ENCODE assay signal across 13 cellular contexts in the genomic region with DNA sequence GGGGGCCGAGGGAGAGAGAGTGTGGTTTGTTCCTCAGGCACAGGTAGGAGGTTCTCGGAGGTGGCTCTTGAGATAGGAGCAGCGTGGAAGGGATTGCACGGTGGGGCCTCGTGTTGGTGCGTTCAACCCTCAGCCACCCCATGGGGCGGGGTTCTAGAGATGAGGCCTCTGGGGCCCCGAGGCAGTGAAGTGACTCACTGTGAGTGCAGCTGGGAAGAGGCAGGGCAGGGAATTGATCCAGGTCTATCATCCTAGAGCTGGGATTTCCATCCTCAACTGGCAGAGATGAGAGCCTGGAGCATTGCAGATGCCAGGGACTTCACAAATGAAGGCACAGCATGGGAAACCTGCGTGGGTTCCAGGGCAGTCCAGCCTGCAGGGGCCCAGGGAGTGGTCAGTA. TPM values are rescaled to one million over a fixed set of nuclear protein-coding genes. Genes with fewer than 3 reads are reported as not detected.
A peak's percentile ranks its signal among the peaks of the same experiment; 100 is the strongest.
DNase-seq lines count a peak whose midpoint lies in the region; ATAC-seq, FAIRE-seq and TF ChIP-seq lines count a peak whose summit lies in the region.
"Had no signal": no experiment of that assay in that cellular context is flagged by ENCODE, and none has a peak within 500 bp of the region (broad histone marks: within the 10 kb centered on the region; RNA-seq: fewer than 3 reads in every experiment).

No MANE protein-coding gene starts in this region.

- no peaks in the 10 kb centered on the region for H3K36me3 ChIP-seq in ACC112 (ENCODE audit: insufficient read depth, low read length)
- H3K36me3 ChIP-seq in keratinocyte (ENCODE audit: control insufficient read depth in 2 of 2, extremely low read depth in 1 of 2, insufficient read depth in 2 of 2, low read length in 2 of 2), result no peaks in the 10 kb centered on the region
- no peaks in the 10 kb centered on the region for H3K36me3 ChIP-seq in upper lobe of right lung

- H3K9ac ChIP-seq in keratinocyte (ENCODE audit: control insufficient read depth, extremely low read depth, insufficient read depth, low read length), result no peak overlapping the region

- no peaks in the 10 kb centered on the region for H3K27me3 ChIP-seq in ACC112 (ENCODE audit: insufficient read depth, low read length)
- no peaks in the 10 kb centered on the region for H3K27me3 ChIP-seq in keratinocyte (ENCODE audit: control insufficient read depth, extremely low read depth, insufficient read depth, low read length)
- H3K27me3 ChIP-seq in upper lobe of right lung, result no peaks in the 10 kb centered on the region

- 0 out of 2 replicates have a peak overlapping the region, but pooled peaks have one; percentile 36 for H3K27ac ChIP-seq in ACC112 (ENCODE audit: low read depth, low read length)
- H3K27ac ChIP-seq in keratinocyte (ENCODE audit: control insufficient read depth, insufficient read depth, low read length), result peak overlapping the region; percentile 6
- H3K27ac ChIP-seq in upper lobe of right lung, result no peak overlapping the region

- FAIRE-seq in keratinocyte (lab: Jason Lieb, UNC), result peak; percentile 90

- H3K9me3 Mint-ChIP-seq in brain, result no peaks in the 10 kb centered on the region
- H3K9me3 Mint-ChIP-seq: activated CD4-positive, alpha-beta memory T cell treated with anti-CD3 and anti-CD28 coated beads for 36 hours; effector memory CD8-positive, alpha-beta T cell had no signal

- H3K4me1 Mint-ChIP-seq in brain, result peaks cover 14% of the 10 kb centered on the region

- ATAC-seq in HG02642 (IDR thresholded peaks at IDR 0.05; ENCODE audit: poor library complexity, unreplicated experiment), result no peak
- ATAC-seq in GM18867 (IDR thresholded peaks at IDR 0.05; ENCODE audit: unreplicated experiment), result no peak
- ATAC-seq in upper lobe of right lung, result no peak
- ATAC-seq: effector memory CD8-positive, alpha-beta T cell had no signal

- H3K27ac Mint-ChIP-seq in brain, result peak overlapping the region in 4 of 5 experiments; percentile 31 to 74 (median 64)
- H3K27ac Mint-ChIP-seq: activated CD4-positive, alpha-beta memory T cell treated with anti-CD3 and anti-CD28 coated beads for 36 hours; activated naive CD8-positive, alpha-beta T cell; effector memory CD8-positive, alpha-beta T cell had no signal

- no peaks in the 10 kb centered on the region for H3K9me3 ChIP-seq in keratinocyte (ENCODE audit: control insufficient read depth, low read depth, low read length)
- H3K9me3 ChIP-seq in upper lobe of right lung, result no peaks in the 10 kb centered on the region

- H3K4me2 ChIP-seq in keratinocyte (ENCODE audit: control insufficient read depth, extremely low read depth, insufficient read depth, low read depth, low read length), result peak overlapping the region; percentile 37

- H3K79me2 ChIP-seq in ACC112 (ENCODE audit: control insufficient read depth, insufficient read depth, low read length, unreplicated experiment) (no peaks in the 10 kb centered on the region), keratinocyte (ENCODE audit: control insufficient read depth, insufficient read depth, low read length) (no peaks in the 10 kb centered on the region)

- peak overlapping the region in 1 of 5 experiments; percentile 30 for H3K4me3 Mint-ChIP-seq in brain
- H3K4me3 Mint-ChIP-seq: activated CD4-positive, alpha-beta memory T cell treated with anti-CD3 and anti-CD28 coated beads for 36 hours; activated naive CD8-positive, alpha-beta T cell; effector memory CD8-positive, alpha-beta T cell had no signal

- H2AFZ ChIP-seq in ACC112 (ENCODE audit: low read length, unreplicated experiment) (peak overlapping the region; percentile 25), keratinocyte (ENCODE audit: control insufficient read depth, low read length) (peak overlapping the region; percentile 87)

- TF ChIP-seq CTCF in brain (conservative IDR thresholded peaks at IDR 0.05) (no peak), keratinocyte (optimal IDR thresholded peaks at IDR 0.05 in 1 of 3, IDR thresholded peaks at IDR 0.05 in 1 of 3, conservative IDR thresholded peaks at IDR 0.05 in 1 of 3; ENCODE audit: extremely low read depth in 1 of 3, insufficient read depth in 2 of 3, low read length in 3 of 3) (no peak), upper lobe of right lung (IDR thresholded peaks at IDR 0.05) (no peak)

- H3K27me3 Mint-ChIP-seq in brain, result peaks cover 3% of the 10 kb centered on the region
- H3K27me3 Mint-ChIP-seq: activated CD4-positive, alpha-beta memory T cell treated with anti-CD3 and anti-CD28 coated beads for 36 hours; activated naive CD8-positive, alpha-beta T cell; effector memory CD8-positive, alpha-beta T cell had no signal

- no peaks in the 10 kb centered on the region for H4K20me1 ChIP-seq in keratinocyte (ENCODE audit: control insufficient read depth, extremely low read depth, insufficient read depth, low read length)

- DNase-seq in HS-5 (ENCODE audit: low read depth) (peak; percentile 53), keratinocyte (ENCODE audit: low read depth, low spot score) (peak; percentile 70), upper lobe of right lung (no peak)
- DNase-seq in activated naive CD4-positive, alpha-beta T cell (lab: John Stamatoyannopoulos, UW), result no peak
- DNase-seq: activated CD4-positive, alpha-beta memory T cell treated with anti-CD3 and anti-CD28 coated beads for 36 hours; effector memory CD8-positive, alpha-beta T cell; MM.1S; NCI-H526 had no signal

- H3K4me3 ChIP-seq in ACC112 (ENCODE audit: low read depth, low read length), result no peak overlapping the region
- H3K4me3 ChIP-seq in keratinocyte (ENCODE audit: control insufficient read depth in 2 of 3, extremely low read depth in 1 of 3, insufficient read depth in 2 of 3, low read depth in 1 of 3, low read length in 3 of 3), result peak overlapping the region in 1 of 3 experiments; percentile 5
- no peak overlapping the region for H3K4me3 ChIP-seq in upper lobe of right lung

- no peaks in the 10 kb centered on the region for H3K36me3 Mint-ChIP-seq in brain
- H3K36me3 Mint-ChIP-seq: activated CD4-positive, alpha-beta memory T cell treated with anti-CD3 and anti-CD28 coated beads for 36 hours; activated naive CD8-positive, alpha-beta T cell had no signal

- H3K4me1 ChIP-seq in ACC112 (ENCODE audit: control insufficient read depth, insufficient read depth, low read length, unreplicated experiment), result peaks cover 14% of the 10 kb centered on the region
- peaks cover 20% of the 10 kb centered on the region for H3K4me1 ChIP-seq in keratinocyte (ENCODE audit: control insufficient read depth, extremely low read depth, insufficient read depth, low read length)
- peaks cover 6% of the 10 kb centered on the region for H3K4me1 ChIP-seq in upper lobe of right lung

- intact Hi-C loops in upper lobe of right lung (cut with DNase I), result no loop called here

- no peaks in the 10 kb centered on the region for H3K9me1 ChIP-seq in keratinocyte (ENCODE audit: control insufficient read depth, extremely low read depth, insufficient read depth, low read length)

- dilution Hi-C loops in keratinocyte (cut with MboI; ENCODE audit: extremely low pct_ligation_motif_present, low sequenced_read_pairs), result no loop called here

RNA-seq across cellular contexts. Expression of a gene that starts 5.2 kb away (rescaled TPM):
- polyA plus RNA-seq in brain (ENCODE audit: insufficient read depth, low read depth, low replicate concordance), result 231 TPM
- polyA plus RNA-seq in keratinocyte, result 70.0 to 108 TPM (median 95.2 TPM) in 3 replicates
- 64.4 TPM for polyA plus RNA-seq in keratinocyte (2011; ENCODE audit: low read depth)
- 90.8 and 109 TPM in 2 replicates for polyA plus RNA-seq in keratinocyte (2011; cell fraction: cytosol; rRNA removed)
- 56.9 and 68.9 TPM in 2 replicates for polyA plus RNA-seq in keratinocyte (2011; cell fraction: nucleus; rRNA removed)
- 48.5 and 84.2 TPM in 2 replicates for polyA plus RNA-seq in keratinocyte (2012; ENCODE audit: low replicate concordance)
- polyA minus RNA-seq in keratinocyte, result 56.7 to 79.8 TPM (median 75.5 TPM) in 3 replicates
- polyA minus RNA-seq in keratinocyte (2011; cell fraction: cytosol; rRNA and poly(A)+ RNA removed), result 36.8 TPM
- polyA minus RNA-seq in keratinocyte (2011; cell fraction: nucleus; rRNA and poly(A)+ RNA removed), result 18.6 and 26.4 TPM in 2 replicates
- total RNA-seq in upper lobe of right lung, result 59.6 TPM

RNA-seq across cellular contexts. Expression of a gene that starts 8.9 kb away (rescaled TPM):
- polyA plus RNA-seq in brain (ENCODE audit: insufficient read depth, low read depth, low replicate concordance) (8.4 TPM), keratinocyte (0.06 to 0.20 TPM (median 0.13 TPM) in 3 replicates)
- not detected for polyA plus RNA-seq in keratinocyte (2011; ENCODE audit: low read depth)
- polyA plus RNA-seq in keratinocyte (2011; cell fraction: cytosol; rRNA removed), result not detected in 2 replicates
- polyA plus RNA-seq in keratinocyte (2011; cell fraction: nucleus; rRNA removed), result 0.12 and 0.20 TPM in 2 replicates
- polyA plus RNA-seq in keratinocyte (2012; ENCODE audit: low replicate concordance), result 0.15 TPM in 1 of 2 replicates, not detected in the other
- 0.38 TPM in 1 of 3 replicates, not detected in the others for polyA minus RNA-seq in keratinocyte
- not detected for polyA minus RNA-seq in keratinocyte (2011; cell fraction: cytosol; rRNA and poly(A)+ RNA removed)
- polyA minus RNA-seq in keratinocyte (2011; cell fraction: nucleus; rRNA and poly(A)+ RNA removed), result not detected in 2 replicates
- total RNA-seq in upper lobe of right lung, result 1.9 TPM

RNA-seq across cellular contexts. Expression of a gene that starts 13.8 kb away (rescaled TPM):
- polyA plus RNA-seq in brain (ENCODE audit: insufficient read depth, low read depth, low replicate concordance) (332 TPM), keratinocyte (10.4 to 14.8 TPM (median 10.6 TPM) in 3 replicates)
- 4.3 TPM for polyA plus RNA-seq in keratinocyte (2011; ENCODE audit: low read depth)
- polyA plus RNA-seq in keratinocyte (2011; cell fraction: cytosol; rRNA removed), result 31.4 and 45.7 TPM in 2 replicates
- 9.9 and 22.3 TPM in 2 replicates for polyA plus RNA-seq in keratinocyte (2011; cell fraction: nucleus; rRNA removed)
- 39.3 and 66.4 TPM in 2 replicates for polyA plus RNA-seq in keratinocyte (2012; ENCODE audit: low replicate concordance)
- polyA minus RNA-seq in keratinocyte, result 12.3 to 115 TPM (median 20.7 TPM) in 3 replicates
- polyA minus RNA-seq in keratinocyte (2011; cell fraction: cytosol; rRNA and poly(A)+ RNA removed), result 30.9 TPM
- 4.7 and 13.8 TPM in 2 replicates for polyA minus RNA-seq in keratinocyte (2011; cell fraction: nucleus; rRNA and poly(A)+ RNA removed)
- 102 TPM for total RNA-seq in upper lobe of right lung

RNA-seq across cellular contexts. Expression of a gene that starts 18.7 kb away (rescaled TPM):
- polyA plus RNA-seq in brain (ENCODE audit: insufficient read depth, low read depth, low replicate concordance) (not detected), keratinocyte (0.06 TPM in 1 of 3 replicates, not detected in the others)
- polyA plus RNA-seq in keratinocyte (2011; ENCODE audit: low read depth), result not detected
- not detected in 2 replicates for polyA plus RNA-seq in keratinocyte (2011; cell fraction: cytosol; rRNA removed)
- not detected in 2 replicates for polyA plus RNA-seq in keratinocyte (2011; cell fraction: nucleus; rRNA removed)
- not detected in 2 replicates for polyA plus RNA-seq in keratinocyte (2012; ENCODE audit: low replicate concordance)
- not detected in 3 replicates for polyA minus RNA-seq in keratinocyte
- not detected for polyA minus RNA-seq in keratinocyte (2011; cell fraction: cytosol; rRNA and poly(A)+ RNA removed)
- not detected in 2 replicates for polyA minus RNA-seq in keratinocyte (2011; cell fraction: nucleus; rRNA and poly(A)+ RNA removed)
- not detected for total RNA-seq in upper lobe of right lung

RNA-seq across cellular contexts. Expression of a gene that starts 27.3 kb away (rescaled TPM):
- 2.7 TPM for polyA plus RNA-seq in brain (ENCODE audit: insufficient read depth, low read depth, low replicate concordance)
- 0.19 TPM in 1 of 3 replicates, not detected in the others for polyA plus RNA-seq in keratinocyte
- 1.2 TPM for polyA plus RNA-seq in keratinocyte (2011; ENCODE audit: low read depth)
- 0.22 TPM in 1 of 2 replicates, not detected in the other for polyA plus RNA-seq in keratinocyte (2011; cell fraction: cytosol; rRNA removed)
- not detected in 2 replicates for polyA plus RNA-seq in keratinocyte (2011; cell fraction: nucleus; rRNA removed)
- 1.7 TPM in 1 of 2 replicates, not detected in the other for polyA plus RNA-seq in keratinocyte (2012; ENCODE audit: low replicate concordance)
- polyA minus RNA-seq in keratinocyte, result not detected in 3 replicates
- not detected for polyA minus RNA-seq in keratinocyte (2011; cell fraction: cytosol; rRNA and poly(A)+ RNA removed)
- polyA minus RNA-seq in keratinocyte (2011; cell fraction: nucleus; rRNA and poly(A)+ RNA removed), result not detected in 2 replicates
- not detected for total RNA-seq in upper lobe of right lung
- total RNA-seq: activated CD4-positive, alpha-beta memory T cell treated with anti-CD3 and anti-CD28 coated beads for 36 hours had no signal

Comparison
In these comparisons a context has a peak if more than half of its experiments do, and no peak if none do; other contexts are left out.
1. DNase-seq: peak in HS-5 (single experiment) and keratinocyte (single experiment); none in upper lobe of right lung (single experiment) and activated naive CD4-positive, alpha-beta T cell (0 of 4).